9 cellular contexts compared by ENCODE assay signal in genomic region chr19:8580710-8581281, GRCh38. TPM values are rescaled to one million over a fixed set of nuclear protein-coding genes. Genes with fewer than 3 reads are reported as not detected.
DNase-seq lines count a peak whose midpoint lies in the region; FAIRE-seq and TF ChIP-seq lines count a peak whose summit lies in the region.
"Had no signal": no experiment of that assay in that cellular context is flagged by ENCODE, and none has a peak within 500 bp of the region (broad histone marks: within the 10 kb centered on the region; RNA-seq: fewer than 3 reads in every experiment).

No MANE protein-coding gene starts in this region.

- TF ChIP-seq EP300 in H1 (IDR thresholded peaks at IDR 0.05; ENCODE audit: borderline replicate concordance in 1 of 2, low read depth in 2 of 2, low read length in 2 of 2): peak in 1 of 2 experiments; percentile 77; a peak in 2 of 3 replicates

- H3K4me2 ChIP-seq in H1 (ENCODE audit: insufficient read depth in 1 of 2, low read depth in 2 of 2, low read length in 2 of 2): peak overlapping the region in 1 of 2 experiments; percentile 52; a peak in 2 of 4 replicates

- no peaks in the 10 kb centered on the region for H3K9me3 ChIP-seq in H1 (ENCODE audit: insufficient read depth in 2 of 2, low read depth in 1 of 2, low read length in 1 of 2)

- H3K4me3 ChIP-seq in H1 (ENCODE audit: extremely low read depth in 1 of 4, insufficient read depth in 2 of 4, low read depth in 3 of 4, low read length in 4 of 4): peak overlapping the region in 1 of 4 experiments; percentile 48; a peak in 2 of 8 replicates

- H2BK12ac ChIP-seq in H1 (ENCODE audit: low read depth, low read length): no peak overlapping the region

- peak overlapping the region; percentile 51; the same call in 1 of the 2 replicates for H3K18ac ChIP-seq in H1 (ENCODE audit: extremely low read depth, low read length)

- no peak overlapping the region for H2BK120ac ChIP-seq in H1 (replicated peaks; ENCODE audit: low read depth, low read length)

- no peaks in the 10 kb centered on the region for H3K79me1 ChIP-seq in H1 (ENCODE audit: low read depth, low read length)

- peaks cover 0 to 7% (median 1%) of the 10 kb centered on the region in 4 experiments; a peak in 3 of 7 replicates for H3K4me1 ChIP-seq in H1 (replicated peaks in 1 of 4; ENCODE audit: control insufficient read depth in 3 of 4, insufficient read depth in 4 of 4, low read length in 3 of 4)

- DNase-seq in COLO668 (lab: John Stamatoyannopoulos, UW; ENCODE audit: unreplicated experiment) (peak; percentile 64), HEK293T (ENCODE audit: extremely low spot score) (peak; percentile 80), NOMO-1 (lab: John Stamatoyannopoulos, UW; ENCODE audit: unreplicated experiment in 2 of 2) (peak; percentile 57 to 75), H1 (ENCODE audit: low read depth in 1 of 2, low spot score in 2 of 2) (peak; percentile 57 to 99), mesenteric fat pad (ENCODE audit: low spot score) (peak; percentile 93), cerebellum (ENCODE audit: low spot score) (no peak)
- DNase-seq in activated CD8-positive, alpha-beta memory T cell treated with anti-CD3 and anti-CD28 coated beads for 1 hour (ENCODE audit: extremely low read depth in 1 of 2, low read depth in 1 of 2): peak; percentile 66 to 78
- DNase-seq in stimulated activated CD8-positive, alpha-beta memory T cell treated with anti-CD3 and anti-CD28 coated beads, Interleukin-4, amount 100 ng/mL, for 4 hours (ENCODE audit: low read depth in 2 of 2, low spot score in 1 of 2): peak; percentile 54 to 78

- no peaks in the 10 kb centered on the region for H3K27me3 ChIP-seq in H1 (replicated peaks in 1 of 4; ENCODE audit: control insufficient read depth in 3 of 4, extremely low read depth in 1 of 4, insufficient read depth in 3 of 4, low read length in 3 of 4)

- peak; percentile 99 to 100 (median 100) for TF ChIP-seq CTCF in H1 (IDR thresholded peaks at IDR 0.05; ENCODE audit: control extremely low read depth in 1 of 3, insufficient read depth in 1 of 3, low read depth in 1 of 3, low read length in 3 of 3)

- no peak overlapping the region for H2BK5ac ChIP-seq in H1 (ENCODE audit: low read depth, low read length)

- H3K4ac ChIP-seq in H1 (replicated peaks; ENCODE audit: insufficient read length, low read depth, low read length): no peak overlapping the region

- H3K56ac ChIP-seq in H1 (replicated peaks; ENCODE audit: insufficient read length, low read depth, low read length): no peak overlapping the region

- WGBS in H1 (ENCODE audit: extremely low coverage in 1 of 2, insufficient coverage in 1 of 2, insufficient read length in 1 of 2, insufficient replicate concordance in 2 of 2, low coverage in 1 of 2, low lambda C conversion rate in 2 of 2, missing lambda C conversion rate in 1 of 2), 2 experiments: 20% methylated on average over 12 of the region's 21 CpGs; no CpG with 5 or more reads in 1 of the 2 experiments

- no peak overlapping the region for H2AFZ ChIP-seq in H1 (ENCODE audit: low read length)

- H2BK20ac ChIP-seq in H1 (ENCODE audit: low read length): no peak overlapping the region

- H4K91ac ChIP-seq in H1 (replicated peaks; ENCODE audit: insufficient read length, low read length): peak overlapping the region; percentile 62

- no peaks in the 10 kb centered on the region for H3K36me3 ChIP-seq in H1 (ENCODE audit: control insufficient read depth in 2 of 4, insufficient read depth in 4 of 4, low read length in 3 of 4)

- no peak overlapping the region for H4K5ac ChIP-seq in H1 (ENCODE audit: insufficient read length, low read depth, low read length)

- H3K23me2 ChIP-seq in H1 (ENCODE audit: low read depth, low read length): no peaks in the 10 kb centered on the region

- POLR2A ChIA-PET in HEK293T (lab: Yijun Ruan, JAX) (interaction anchor here (1.1 to 3.7 kb wide), 2 partner anchors 55 to 67 kb away, joined by 3 to 25 read pairs; partner anchors contain the start of gene ZNF414), H1 (lab: Charles Lee; ENCODE audit: partially characterized antibody) (interaction anchor here (0.6 to 1.5 kb wide), 9 partner anchors 11 to 475 kb away, joined by 3 read pairs; partner anchors contain the start of gene ZNF414)

- no peaks in the 10 kb centered on the region for H4K20me1 ChIP-seq in H1 (replicated peaks in 1 of 2; ENCODE audit: control insufficient read depth in 1 of 2, insufficient read depth in 2 of 2, low read length in 2 of 2)

- no peak overlapping the region for H3K9ac ChIP-seq in H1 (replicated peaks in 1 of 4; ENCODE audit: extremely low read depth in 1 of 4, low read depth in 3 of 4, low read length in 3 of 4)

- CTCF ChIA-PET in HEK293T (lab: Yijun Ruan, JAX) (interaction anchor here (0.5 to 1.7 kb wide), 22 partner anchors 10 to 1220 kb away, joined by 3 to 9 read pairs (median 4); partner anchors contain the start of genes MARCHF2 and ZNF414), H1 (lab: Charles Lee; ENCODE audit: partially characterized antibody) (interaction anchor here (0.6 to 6.8 kb wide), 50 partner anchors 8 to 1475 kb away, joined by 3 to 83 read pairs (median 4); partner anchors contain the start of gene NFILZ)

- no peak overlapping the region for H2BK15ac ChIP-seq in H1 (ENCODE audit: low read length)

- no peak overlapping the region for H3K14ac ChIP-seq in H1 (ENCODE audit: insufficient read length)

- no peak for TF ChIP-seq POLR2A in H1 (IDR thresholded peaks at IDR 0.05; ENCODE audit: control extremely low read depth in 1 of 2, low read depth in 2 of 2, low read length in 2 of 2)

- no peak overlapping the region for H3K27ac ChIP-seq in H1 (ENCODE audit: low read depth, low read length)

- FAIRE-seq in H1 (lab: Jason Lieb, UNC): peak; percentile 50

- peak; percentile 90 to 91 for TF ChIP-seq RAD21 in H1 (IDR thresholded peaks at IDR 0.05 in 1 of 2, conservative IDR thresholded peaks at IDR 0.05 in 1 of 2; ENCODE audit: low read depth in 2 of 2, low read length in 2 of 2)

- H3K79me2 ChIP-seq in H1 (ENCODE audit: control insufficient read depth in 1 of 2, insufficient read depth in 2 of 2, low read length in 2 of 2): no peaks in the 10 kb centered on the region

- H2AK5ac ChIP-seq in H1 (ENCODE audit: low read depth, low read length): no peak overlapping the region

- no peak overlapping the region for H3K23ac ChIP-seq in H1 (ENCODE audit: insufficient read length)

- H4K8ac ChIP-seq in H1 (ENCODE audit: extremely low read depth, insufficient read depth, low read length): no peak overlapping the region; the same call in 1 of the 2 replicates

TF ChIP-seq in HEK293T, 16 proteins besides CTCF, POLR2A, EP300 and RAD21:
- TF ChIP-seq FOXM1 (IDR thresholded peaks at IDR 0.05; ENCODE audit: borderline replicate concordance) (peak; percentile 36; the same call in 1 of the 2 replicates), SP1 (IDR thresholded peaks at IDR 0.05) (no peak), CTBP1 (IDR thresholded peaks at IDR 0.05; ENCODE audit: borderline replicate concordance) (no peak), ELF4 (IDR thresholded peaks at IDR 0.05) (peak; percentile 14; the same call in 1 of the 2 replicates), ZNF384 (IDR thresholded peaks at IDR 0.05) (peak; percentile 77), NFRKB (IDR thresholded peaks at IDR 0.05) (no peak)

TF ChIP-seq in H1, 55 proteins besides CTCF, POLR2A, EP300 and RAD21 (continues in another document):
- no peak for TF ChIP-seq NANOG (IDR thresholded peaks at IDR 0.05; ENCODE audit: insufficient read depth, low read depth, low read length, poor library complexity, severe bottlenecking)
- no peak for TF ChIP-seq BRCA1 (IDR thresholded peaks at IDR 0.05; ENCODE audit: low read depth, low read length)
- TF ChIP-seq KDM5A (IDR thresholded peaks at IDR 0.05; ENCODE audit: low read length): no peak
- 0 out of 2 replicates have a peak, but pooled peaks have one; percentile 31 for TF ChIP-seq GTF2F1 (IDR thresholded peaks at IDR 0.05; ENCODE audit: borderline replicate concordance, low read depth, low read length)
- TF ChIP-seq CEBPB (IDR thresholded peaks at IDR 0.05; ENCODE audit: low read depth, low read length): no peak
- TF ChIP-seq SP2 (IDR thresholded peaks at IDR 0.05; ENCODE audit: low read length): no peak
- peak in 1 of 2 experiments; percentile 27; a peak in 1 of 4 replicates for TF ChIP-seq HDAC2 (IDR thresholded peaks at IDR 0.05; ENCODE audit: borderline replicate concordance in 1 of 2, low read depth in 2 of 2, low read length in 2 of 2)

RNA-seq across cellular contexts. Expression of gene MYO1F, which starts 3.6 kb away (rescaled TPM):
- total RNA-seq in H1 (2021; fragmentation: NEBNext Ultra II Directional; extraction: Animal tissue kit (Norgen Biotek cat#: 25700)): 2.2 and 4.6 TPM in 2 replicates
- polyA plus RNA-seq in H1 (2011; rRNA removed): 1.4 and 3.1 TPM in 2 replicates
- polyA plus RNA-seq in H1 (2011; cell fraction: cytosol; rRNA removed): 1.6 TPM
- 2.8 TPM for polyA plus RNA-seq in H1 (2011; cell fraction: nucleus; rRNA removed)
- polyA plus RNA-seq in H1 (2012, experiment 1 of 2): 6.5 to 9.2 TPM (median 8.1 TPM) in 4 replicates
- 2.3 TPM for polyA plus RNA-seq in H1 (2012, experiment 2 of 2)
- 3.7 TPM for polyA plus RNA-seq in H1 (2013, experiment 1 of 2)
- 3.5 TPM for polyA plus RNA-seq in H1 (2013, experiment 2 of 2)
- 3.1 and 5.2 TPM in 2 replicates for polyA minus RNA-seq in H1 (2011; rRNA and poly(A)+ RNA removed)
- polyA minus RNA-seq in H1 (2011; cell fraction: cytosol; rRNA and poly(A)+ RNA removed): 2.1 TPM
- 3.9 TPM for polyA minus RNA-seq in H1 (2011; cell fraction: nucleus; rRNA and poly(A)+ RNA removed)
- total RNA-seq in mesenteric fat pad: 47.7 TPM
- 2.7 TPM for total RNA-seq in cerebellum

RNA-seq across cellular contexts. Expression of gene ADAMTS10, which starts 29.7 kb away (rescaled TPM):
- total RNA-seq in H1 (2021; fragmentation: NEBNext Ultra II Directional; extraction: Animal tissue kit (Norgen Biotek cat#: 25700)): 14.0 and 17.4 TPM in 2 replicates
- 6.9 and 16.1 TPM in 2 replicates for polyA plus RNA-seq in H1 (2011; rRNA removed)
- polyA plus RNA-seq in H1 (2011; cell fraction: cytosol; rRNA removed): 14.8 TPM
- 78.6 TPM for polyA plus RNA-seq in H1 (2011; cell fraction: nucleus; rRNA removed)
- 8.6 to 15.2 TPM (median 12.4 TPM) in 4 replicates for polyA plus RNA-seq in H1 (2012, experiment 1 of 2)
- polyA plus RNA-seq in H1 (2012, experiment 2 of 2): 3.7 TPM
- polyA plus RNA-seq in H1 (2013, experiment 1 of 2): 13.2 TPM
- polyA plus RNA-seq in H1 (2013, experiment 2 of 2): 11.6 TPM
- 9.3 and 10.6 TPM in 2 replicates for polyA minus RNA-seq in H1 (2011; rRNA and poly(A)+ RNA removed)
- 7.6 TPM for polyA minus RNA-seq in H1 (2011; cell fraction: cytosol; rRNA and poly(A)+ RNA removed)
- polyA minus RNA-seq in H1 (2011; cell fraction: nucleus; rRNA and poly(A)+ RNA removed): 30.6 TPM
- 19.0 TPM for total RNA-seq in mesenteric fat pad
- 48.8 TPM for total RNA-seq in cerebellum

RNA-seq across cellular contexts. Expression of gene NFILZ, which starts 49.6 kb away (rescaled TPM):
- total RNA-seq in H1 (2021; fragmentation: NEBNext Ultra II Directional; extraction: Animal tissue kit (Norgen Biotek cat#: 25700)): not detected in 2 replicates
- polyA plus RNA-seq in H1 (2011; rRNA removed): not detected in 2 replicates
- polyA plus RNA-seq in H1 (2011; cell fraction: cytosol; rRNA removed): not detected
- polyA plus RNA-seq in H1 (2011; cell fraction: nucleus; rRNA removed): not detected
- not detected in 4 replicates for polyA plus RNA-seq in H1 (2012, experiment 1 of 2)
- polyA plus RNA-seq in H1 (2012, experiment 2 of 2): not detected
- not detected for polyA plus RNA-seq in H1 (2013, experiment 1 of 2)
- polyA plus RNA-seq in H1 (2013, experiment 2 of 2): not detected
- not detected in 2 replicates for polyA minus RNA-seq in H1 (2011; rRNA and poly(A)+ RNA removed)
- not detected for polyA minus RNA-seq in H1 (2011; cell fraction: cytosol; rRNA and poly(A)+ RNA removed)
- polyA minus RNA-seq in H1 (2011; cell fraction: nucleus; rRNA and poly(A)+ RNA removed): not detected
- total RNA-seq in mesenteric fat pad (not detected), cerebellum (not detected)
- polyA plus RNA-seq: adipose tissue had no signal
